Comparison of ENCODE assay signal across 18 cellular contexts in genomic region chr4:142473960-142474338, GRCh38.
DNase-seq lines count a peak whose midpoint lies in the region; ATAC-seq and TF ChIP-seq lines count a peak whose summit lies in the region.
"Had no signal": no experiment of that assay in that cellular context is flagged by ENCODE, and none has a peak within 500 bp of the region (broad histone marks: within the 10 kb centered on the region; RNA-seq: fewer than 3 reads in every experiment).

No MANE protein-coding gene starts in this region.

- H3K4me2 ChIP-seq in DND-41 (ENCODE audit: insufficient read depth, low read length), result no peak overlapping the region

- no peaks in the 10 kb centered on the region for H3K27me3 Mint-ChIP-seq in type B pancreatic cell
- H3K27me3 Mint-ChIP-seq: activated naive CD8-positive, alpha-beta T cell treated with anti-CD3 and anti-CD28 coated beads, Interleukin-2, amount 50 U/mL, for 24 hours had no signal

- H3K27me3 ChIP-seq in DND-41 (ENCODE audit: insufficient read depth, low read length, poor library complexity) (no peaks in the 10 kb centered on the region), foreskin keratinocyte (no peaks in the 10 kb centered on the region)
- H3K27me3 ChIP-seq: cardiac muscle cell, ovary, SJCRH30 had no signal

- TF ChIP-seq CTCF in DND-41 (IDR thresholded peaks at IDR 0.05; ENCODE audit: borderline replicate concordance, extremely low read depth, low read length, poor library complexity, severe bottlenecking) (no peak), foreskin keratinocyte (conservative IDR thresholded peaks at IDR 0.05) (no peak), type B pancreatic cell (conservative IDR thresholded peaks at IDR 0.05) (no peak)

- H3K79me2 ChIP-seq in DND-41 (ENCODE audit: insufficient read depth, low read length), result no peaks in the 10 kb centered on the region

- peak overlapping the region; percentile 6; the same call in 1 of the 2 replicates for H3K27ac ChIP-seq in DND-41 (ENCODE audit: low read length)
- H3K27ac ChIP-seq in foreskin keratinocyte, result no peak overlapping the region
- H3K27ac ChIP-seq: cardiac muscle cell, ovary, SJCRH30 had no signal

- H3K4me1 Mint-ChIP-seq in type B pancreatic cell (ENCODE audit: unreplicated experiment), result peaks cover 3% of the 10 kb centered on the region

- no peak overlapping the region for H2AFZ ChIP-seq in DND-41 (ENCODE audit: low read depth, low read length)

- DNase-seq in DND-41 (no peak), NCI-H69 (lab: John Stamatoyannopoulos, UW) (peak; percentile 83), foreskin keratinocyte (no peak), type B pancreatic cell (ENCODE audit: extremely low spot score, unreplicated experiment) (no peak), germinal center (ENCODE audit: low spot score) (no peak), DMS 273 (lab: John Stamatoyannopoulos, UW; ENCODE audit: unreplicated experiment) (no peak)
- DNase-seq: activated CD4-positive, CD25-positive, alpha-beta regulatory T cell; activated CD8-positive, alpha-beta memory T cell treated with anti-CD3 and anti-CD28 coated beads for 24 hours; activated naive CD8-positive, alpha-beta T cell treated with anti-CD3 and anti-CD28 coated beads, Interleukin-2, amount 50 U/mL, for 24 hours; erythroblast; NCI-H146; SJCRH30; stimulated activated CD4-positive, alpha-beta T cell treated with anti-CD3 and anti-CD28 coated beads, Interleukin-2, amount 100 ng/mL, for 48 hours had no signal

- H3K4me3 Mint-ChIP-seq in type B pancreatic cell, result no peak overlapping the region
- H3K4me3 Mint-ChIP-seq: activated naive CD8-positive, alpha-beta T cell treated with anti-CD3 and anti-CD28 coated beads, Interleukin-2, amount 50 U/mL, for 24 hours; T-helper 2 cell treated with Interferon-gamma antibody and Interleukin-4, amounts not matched to agents 5 μg/mL and 100 μg/mL, for 36 hours had no signal

- no peak overlapping the region for H3K4me3 ChIP-seq in DND-41 (ENCODE audit: low read depth in 1 of 2, low read length in 2 of 2)
- H3K4me3 ChIP-seq: cardiac muscle cell, ovary, SJCRH30 had no signal

- no peak for ATAC-seq in DND-41 (ENCODE audit: insufficient read depth, low read depth)
- ATAC-seq in foreskin keratinocyte, result peak; percentile 36
- ATAC-seq in HG02571 (IDR thresholded peaks at IDR 0.05; ENCODE audit: unreplicated experiment), result no peak
- ATAC-seq: activated naive CD8-positive, alpha-beta T cell treated with anti-CD3 and anti-CD28 coated beads, Interleukin-2, amount 50 U/mL, for 24 hours had no signal

- no peaks in the 10 kb centered on the region for H3K9me3 Mint-ChIP-seq in type B pancreatic cell
- H3K9me3 Mint-ChIP-seq: activated naive CD8-positive, alpha-beta T cell treated with anti-CD3 and anti-CD28 coated beads, Interleukin-2, amount 50 U/mL, for 24 hours; activated T-helper 2 cell treated with anti-CD3 and anti-CD28 coated beads, Interferon-gamma antibody, Interleukin-2, Interleukin-4, amounts not matched to agents 10 μg/mL and 5 μg/mL and 100 μg/mL, durations not matched to agents 14 hours and 24 hours and 36 hours; T-helper 2 cell treated with Interferon-gamma antibody and Interleukin-4, amounts not matched to agents 5 μg/mL and 100 μg/mL, for 36 hours had no signal

- no peaks in the 10 kb centered on the region for H4K20me1 ChIP-seq in DND-41 (ENCODE audit: insufficient read depth, low read length)

- no peaks in the 10 kb centered on the region for H3K36me3 Mint-ChIP-seq in type B pancreatic cell

- no peak overlapping the region for H3K9ac ChIP-seq in DND-41 (ENCODE audit: low read depth, low read length)

- H3K4me1 ChIP-seq in DND-41 (ENCODE audit: insufficient read depth, low read length), result no peaks in the 10 kb centered on the region
- H3K4me1 ChIP-seq in foreskin keratinocyte, result no peaks in the 10 kb centered on the region

- H3K27ac Mint-ChIP-seq in type B pancreatic cell, result peak overlapping the region; percentile 48
- H3K27ac Mint-ChIP-seq: activated naive CD8-positive, alpha-beta T cell treated with anti-CD3 and anti-CD28 coated beads, Interleukin-2, amount 50 U/mL, for 24 hours; activated T-helper 2 cell treated with anti-CD3 and anti-CD28 coated beads, Interferon-gamma antibody, Interleukin-2, Interleukin-4, amounts not matched to agents 10 μg/mL and 5 μg/mL and 100 μg/mL, durations not matched to agents 14 hours and 24 hours and 36 hours; T-helper 2 cell treated with Interferon-gamma antibody and Interleukin-4, amounts not matched to agents 5 μg/mL and 100 μg/mL, for 36 hours had no signal

- no peaks in the 10 kb centered on the region for H3K9me3 ChIP-seq in DND-41 (ENCODE audit: insufficient read depth, low read length, severe bottlenecking)
- H3K9me3 ChIP-seq: ovary, SJCRH30 had no signal

- H3K36me3 ChIP-seq in DND-41 (ENCODE audit: insufficient read depth, low read length), result no peaks in the 10 kb centered on the region; the same call in 1 of the 2 replicates
- H3K36me3 ChIP-seq: cardiac muscle cell, ovary, SJCRH30 had no signal
